8 cellular contexts compared by ENCODE assay signal in genomic region chrX:109635151-109635550, GRCh38. TPM values are rescaled to one million over a fixed set of nuclear protein-coding genes. Genes with fewer than 3 reads are reported as not detected.
A peak's percentile ranks its signal among the peaks of the same experiment; 100 is the strongest.
DNase-seq lines count a peak whose midpoint lies in the region; ATAC-seq and TF ChIP-seq lines count a peak whose summit lies in the region.

No MANE protein-coding gene starts in this region.

- BruUV-seq in mammary epithelial cell (replicated peaks; lab: Mats Ljungman, UMichigan), result no TSS peak

- H3K9ac ChIP-seq in mammary epithelial cell (ENCODE audit: insufficient read depth, low read length), result no peak overlapping the region

- CTCF ChIA-PET in mammary epithelial cell (lab: Charles Lee; ENCODE audit: low non-redundant PET), result interaction anchor here (0.6 to 0.7 kb wide), 2 partner anchors 65 to 161 kb away, joined by 4 to 5 read pairs; no protein-coding TSS in a partner anchor

- no peak overlapping the region for H3K27ac ChIP-seq in mammary epithelial cell (ENCODE audit: insufficient read depth, low read depth, low read length)

- intact Hi-C loops in mammary epithelial cell (cut with micrococcal nuclease), result no loop called here

- no peak overlapping the region for H3K4me3 Mint-ChIP-seq in osteocyte (ENCODE audit: unreplicated experiment)

- H3K27me3 ChIP-seq in mammary epithelial cell (ENCODE audit: insufficient read depth, low read length), result no peaks in the 10 kb centered on the region

- H4K20me1 ChIP-seq in mammary epithelial cell (ENCODE audit: insufficient read depth, low read length), result no peaks in the 10 kb centered on the region

- H3K4me2 ChIP-seq in mammary epithelial cell (ENCODE audit: insufficient read depth, low read depth, low read length), result no peak overlapping the region

- H3K9me3 ChIP-seq in mammary epithelial cell (replicated peaks; ENCODE audit: insufficient read depth, low read length), result no peaks in the 10 kb centered on the region

- no peaks in the 10 kb centered on the region for H3K36me3 ChIP-seq in mammary epithelial cell (ENCODE audit: insufficient read depth, low read length)

- H3K9me3 Mint-ChIP-seq in osteocyte (ENCODE audit: unreplicated experiment), result no peaks in the 10 kb centered on the region

- H3K4me1 Mint-ChIP-seq in osteocyte (ENCODE audit: unreplicated experiment), result peaks cover 2% of the 10 kb centered on the region

- no peaks in the 10 kb centered on the region for H3K79me2 ChIP-seq in mammary epithelial cell (ENCODE audit: insufficient read depth, low read length)

- no peaks in the 10 kb centered on the region for H3K4me1 ChIP-seq in mammary epithelial cell (ENCODE audit: insufficient read depth, low read length)

- TF ChIP-seq CTCF in LNCAP (IDR thresholded peaks at IDR 0.05), result peak; percentile 56
- peak; percentile 55 to 63 for TF ChIP-seq CTCF in mammary epithelial cell (conservative IDR thresholded peaks at IDR 0.05 in 1 of 2, IDR thresholded peaks at IDR 0.05 in 1 of 2; ENCODE audit: extremely low read depth in 1 of 2, insufficient read depth in 1 of 2, low read depth in 1 of 2, low read length in 2 of 2)
- TF ChIP-seq CTCF in osteocyte (IDR thresholded peaks at IDR 0.05), result peak; percentile 61

- no peak overlapping the region for H2AFZ ChIP-seq in mammary epithelial cell (ENCODE audit: low read depth, low read length)

- no peak for ATAC-seq in HG03520 (IDR thresholded peaks at IDR 0.05; ENCODE audit: unreplicated experiment)

- no peak overlapping the region for H3K27ac Mint-ChIP-seq in osteocyte (ENCODE audit: unreplicated experiment)

- peaks cover 7% of the 10 kb centered on the region for H3K36me3 Mint-ChIP-seq in osteocyte (ENCODE audit: unreplicated experiment)

- H3K4me3 ChIP-seq in mammary epithelial cell (replicated peaks in 1 of 3; ENCODE audit: insufficient read depth in 1 of 3, low read depth in 2 of 3, low read length in 3 of 3), result no peak overlapping the region

- DNase-seq in NCI-H2227 (lab: John Stamatoyannopoulos, UW; ENCODE audit: unreplicated experiment) (peak; percentile 5), NCI-H2227 treated with DMSO at 0.1 percent for 48 hours (lab: John Stamatoyannopoulos, UW) (no peak), mammary epithelial cell (peak; percentile 3), osteocyte (ENCODE audit: extremely low spot score, unreplicated experiment) (no peak), activated T-cell treated with anti-CD3 and anti-CD28 coated beads for 4 hours (no peak)
- DNase-seq in stimulated activated CD4-positive, alpha-beta T cell treated with anti-CD3 and anti-CD28 coated beads, Interleukin-1b, Interleukin-23, amount 100 ng/mL, for 48 hours, result no peak

- 29% methylated on average over 3 of the region's 3 CpGs for WGBS in mammary epithelial cell (ENCODE audit: low coverage, missing lambda C conversion rate)

- dilution Hi-C loops in mammary epithelial cell (cut with HindIII; ENCODE audit: low sequenced_read_pairs), result no loop called here

- in situ Hi-C loops in mammary epithelial cell (cut with MboI; ENCODE audit: low sequenced_read_pairs in 2 of 2), result loop anchor here in 1 of 2 donors (10.0 kb wide), 1 partner anchor 150 kb away; the partner anchor contains the start of gene GUCY2F

- no peaks in the 10 kb centered on the region for H3K27me3 Mint-ChIP-seq in osteocyte (ENCODE audit: unreplicated experiment)

RNA-seq across cellular contexts. Expression of gene KCNE5, which starts 10.2 kb away (rescaled TPM):
- total RNA-seq in mammary epithelial cell (under 1 TPM; 0.40 to 0.50 TPM), osteocyte (0.24 and 0.70 TPM in 2 replicates)
- 0.27 TPM for polyA plus RNA-seq in mammary epithelial cell
- not detected for polyA minus RNA-seq in mammary epithelial cell

Comparison
In these comparisons a context has a peak if more than half of its experiments do, and no peak if none do; other contexts are left out.
1. DNase-seq: peak in NCI-H2227 (single experiment) and mammary epithelial cell (single experiment); none in NCI-H2227 treated with DMSO at 0.1 percent for 48 hours (single experiment), osteocyte (single experiment), stimulated activated CD4-positive, alpha-beta T cell treated with anti-CD3 and anti-CD28 coated beads, Interleukin-1b, Interleukin-23, amount 100 ng/mL, for 48 hours (single experiment) and activated T-cell treated with anti-CD3 and anti-CD28 coated beads for 4 hours (single experiment).
2. Peak in every context shown above with its lines, with median percentiles within 50 percentile points of each other: CTCF ChIP-seq.